26 cellular contexts compared by ENCODE assay signal in genomic region chr11:1519028-1519736, GRCh38. TPM values are rescaled to one million over a fixed set of nuclear protein-coding genes. Genes with fewer than 3 reads are reported as not detected.
DNase-seq lines count a peak whose midpoint lies in the region; ATAC-seq, FAIRE-seq and TF ChIP-seq lines count a peak whose summit lies in the region.
"Had no signal": no experiment of that assay in that cellular context is flagged by ENCODE, and none has a peak within 500 bp of the region (broad histone marks: within the 10 kb centered on the region; RNA-seq: fewer than 3 reads in every experiment).

No MANE protein-coding gene starts in this region.

- no peak for TF ChIP-seq CTCF in CD4-positive, alpha-beta T cell (IDR thresholded peaks at IDR 0.05)
- TF ChIP-seq CTCF in kidney (IDR thresholded peaks at IDR 0.05; ENCODE audit: borderline replicate concordance, extremely low read depth, insufficient read depth) = no peak

- intact Hi-C loops in CD4-positive, alpha-beta T cell (cut with DNase I, micrococcal nuclease) = loop anchor here (10.0 kb wide), 2 partner anchors 254 to 674 kb away; partner anchors contain the start of genes POLR2L (in 1 of the 2) and TSPAN4 (in 1 of the 2)
- intact Hi-C loops in kidney (cut with DNase I) = loop anchor here (5.0 kb wide), 1 partner anchor 317 kb away; no protein-coding TSS in a partner anchor

- no peaks in the 10 kb centered on the region for H3K9me3 Mint-ChIP-seq in CD4-positive, alpha-beta T cell
- H3K9me3 Mint-ChIP-seq in central memory CD8-positive, alpha-beta T cell = no peaks in the 10 kb centered on the region
- H3K9me3 Mint-ChIP-seq: CD8-positive, alpha-beta memory T cell had no signal

- H3K36me3 ChIP-seq in BLaER1 treated with 17β-estradiol and CSF1 and Interleukin-3, amounts not matched to agents 10 nM and 100 nM = peaks cover 0 to 7% (median 0%) of the 10 kb centered on the region in 11 experiments; a peak in 1 of 22 replicates
- no peaks in the 10 kb centered on the region for H3K36me3 ChIP-seq in kidney (ENCODE audit: control insufficient read depth in 1 of 2, insufficient read depth in 2 of 2, low read length in 2 of 2)
- H3K36me3 ChIP-seq: BE2C, Peyer's patch had no signal

- no peaks in the 10 kb centered on the region for H3K9me3 ChIP-seq in BLaER1 treated with 17β-estradiol and CSF1 and Interleukin-3, amounts not matched to agents 10 nM and 100 nM (replicated peaks in 1 of 11)
- no peaks in the 10 kb centered on the region for H3K9me3 ChIP-seq in CD4-positive, alpha-beta T cell (ENCODE audit: control insufficient read depth, low read length)
- H3K9me3 ChIP-seq in kidney (ENCODE audit: control insufficient read depth in 1 of 2, low read length in 2 of 2) = no peaks in the 10 kb centered on the region
- H3K9me3 ChIP-seq: BE2C, Peyer's patch had no signal

- H3K27ac Mint-ChIP-seq in CD4-positive, alpha-beta T cell = peak overlapping the region; percentile 18
- H3K27ac Mint-ChIP-seq in central memory CD8-positive, alpha-beta T cell (ENCODE audit: low read depth) = peak overlapping the region; percentile 8

- no peak overlapping the region for H3K4me3 ChIP-seq in BLaER1 treated with 17β-estradiol and CSF1 and Interleukin-3, amounts not matched to agents 10 nM and 100 nM
- H3K4me3 ChIP-seq in kidney (ENCODE audit: low read length in 2 of 2) = no peak overlapping the region
- H3K4me3 ChIP-seq: Peyer's patch had no signal

- H3K4me1 ChIP-seq in BLaER1 treated with 17β-estradiol and CSF1 and Interleukin-3, amounts not matched to agents 10 nM and 100 nM = peaks cover 81 to 100% (median 100%) of the 10 kb centered on the region in 10 experiments
- peaks cover 0 to 18% of the 10 kb centered on the region in 2 donors for H3K4me1 ChIP-seq in kidney (ENCODE audit: control insufficient read depth in 1 of 2, insufficient read depth in 1 of 2, low read depth in 1 of 2, low read length in 2 of 2)
- H3K4me1 ChIP-seq: BE2C had no signal

- peaks cover 0 to 4% (median 0%) of the 10 kb centered on the region in 11 experiments; a peak in 2 of 22 replicates for H3K27me3 ChIP-seq in BLaER1 treated with 17β-estradiol and CSF1 and Interleukin-3, amounts not matched to agents 10 nM and 100 nM
- no peaks in the 10 kb centered on the region for H3K27me3 ChIP-seq in CD4-positive, alpha-beta T cell (ENCODE audit: control insufficient read depth, insufficient read depth, low read length)
- H3K27me3 ChIP-seq: BE2C, Peyer's patch had no signal

- no peaks in the 10 kb centered on the region for H3K36me3 Mint-ChIP-seq in CD4-positive, alpha-beta T cell (ENCODE audit: low read depth)
- H3K36me3 Mint-ChIP-seq in central memory CD8-positive, alpha-beta T cell (ENCODE audit: insufficient read depth) = peaks cover 12% of the 10 kb centered on the region

- H3K4me2 ChIP-seq in BLaER1 treated with 17β-estradiol and CSF1 and Interleukin-3, amounts not matched to agents 10 nM and 100 nM = peak overlapping the region; percentile 13 to 94 (median 83); a peak in 20 of 22 replicates
- H3K4me2 ChIP-seq: KMS-11 had no signal

- FAIRE-seq in kidney (lab: Jason Lieb, UNC) = no peak
- FAIRE-seq: D721Med, HTR-8/SVneo had no signal

- H3K27me3 Mint-ChIP-seq in CD4-positive, alpha-beta T cell = no peaks in the 10 kb centered on the region
- no peaks in the 10 kb centered on the region for H3K27me3 Mint-ChIP-seq in central memory CD8-positive, alpha-beta T cell
- H3K27me3 Mint-ChIP-seq: CD8-positive, alpha-beta memory T cell had no signal

- H3K4me3 Mint-ChIP-seq in CD4-positive, alpha-beta T cell = no peak overlapping the region
- H3K4me3 Mint-ChIP-seq in central memory CD8-positive, alpha-beta T cell = no peak overlapping the region
- H3K4me3 Mint-ChIP-seq: CD8-positive, alpha-beta memory T cell had no signal

- ATAC-seq in CD4-positive, alpha-beta T cell (ENCODE audit: poor library complexity) = no peak
- ATAC-seq in central memory CD8-positive, alpha-beta T cell (replicated peaks; ENCODE audit: extremely low read depth, poor library complexity, severe bottlenecking) = no peak
- ATAC-seq in HG03439 (IDR thresholded peaks at IDR 0.05; ENCODE audit: unreplicated experiment) (no peak), GM18868 (IDR thresholded peaks at IDR 0.05; ENCODE audit: unreplicated experiment) (no peak)

- DNase-seq in CD4-positive, alpha-beta T cell = no peak
- no peak for DNase-seq in central memory CD8-positive, alpha-beta T cell (ENCODE audit: low spot score in 2 of 2)
- DNase-seq in kidney = peak; percentile 41
- no peak for DNase-seq in activated CD8-positive, alpha-beta memory T cell treated with anti-CD3 and anti-CD28 coated beads, Interleukin-2, amount 50 U/mL, for 4 hours
- no peak for DNase-seq in activated effector memory CD4-positive, alpha-beta T cell treated with Interleukin-2 at 50 U/mL for 16 hours
- DNase-seq: BE2C; DMS53; GF-D8; H7; MV-4-11; NCI-H1694; NCI-H2081; NCI-H2171; NCI-H345; NCI-H524; NCI-H774; NK-92 treated with Interleukin-12 subunit alpha and Interleukin-12 subunit beta, amount 100 ng/mL, for 24 hours; Peyer's patch; SW 1271 had no signal

- H3K27ac ChIP-seq in BLaER1 treated with 17β-estradiol and CSF1 and Interleukin-3, amounts not matched to agents 10 nM and 100 nM = no peak overlapping the region
- H3K27ac ChIP-seq in CD4-positive, alpha-beta T cell (ENCODE audit: low read depth, low read length) = no peak overlapping the region
- H3K27ac ChIP-seq in kidney (ENCODE audit: low read depth in 2 of 2, low read length in 2 of 2) = no peak overlapping the region
- H3K27ac ChIP-seq: KMS-11, Peyer's patch had no signal

- H4K20me1 ChIP-seq in BLaER1 treated with 17β-estradiol and CSF1 and Interleukin-3, amounts not matched to agents 10 nM and 100 nM = peaks cover 100% of the 10 kb centered on the region in 11 experiments

- H3K9ac ChIP-seq in BLaER1 treated with 17β-estradiol and CSF1 and Interleukin-3, amounts not matched to agents 10 nM and 100 nM = peak overlapping the region in 2 of 11 experiments; percentile 67; a peak in 2 of 22 replicates
- no peak overlapping the region for H3K9ac ChIP-seq in kidney (ENCODE audit: low read length in 2 of 2)
- H3K9ac ChIP-seq: KMS-11 had no signal

- POLR2A ChIA-PET in CD4-positive, alpha-beta T cell (lab: Charles Lee) = no interaction called here

- H3K4me1 Mint-ChIP-seq in CD4-positive, alpha-beta T cell (ENCODE audit: low read depth) = peaks cover 70% of the 10 kb centered on the region
- peaks cover 67% of the 10 kb centered on the region for H3K4me1 Mint-ChIP-seq in central memory CD8-positive, alpha-beta T cell

- CTCF ChIA-PET in CD4-positive, alpha-beta T cell (lab: Charles Lee) = interaction anchor here (1.2 kb wide), 1 partner anchor 55 kb away, joined by 3 read pairs; no protein-coding TSS in a partner anchor

RNA-seq across cellular contexts. Expression of gene MOB2, which starts 32.6 kb away (rescaled TPM):
- 10 to 100 TPM; 37.0 to 38.3 TPM for total RNA-seq in CD4-positive, alpha-beta T cell
- total RNA-seq in kidney = 51.7 TPM
- polyA plus RNA-seq in kidney (ENCODE audit: insufficient read depth, low read depth, low replicate concordance) = 50.7 TPM

RNA-seq across cellular contexts. Expression of gene DUSP8, which starts 52.9 kb away (rescaled TPM):
- 10 to 100 TPM; 83.9 to 91.2 TPM for total RNA-seq in CD4-positive, alpha-beta T cell
- 9.1 TPM for total RNA-seq in kidney
- 1.9 TPM for polyA plus RNA-seq in kidney (ENCODE audit: insufficient read depth, low read depth, low replicate concordance)
